12 cellular contexts compared by ENCODE assay signal in the genomic region with DNA sequence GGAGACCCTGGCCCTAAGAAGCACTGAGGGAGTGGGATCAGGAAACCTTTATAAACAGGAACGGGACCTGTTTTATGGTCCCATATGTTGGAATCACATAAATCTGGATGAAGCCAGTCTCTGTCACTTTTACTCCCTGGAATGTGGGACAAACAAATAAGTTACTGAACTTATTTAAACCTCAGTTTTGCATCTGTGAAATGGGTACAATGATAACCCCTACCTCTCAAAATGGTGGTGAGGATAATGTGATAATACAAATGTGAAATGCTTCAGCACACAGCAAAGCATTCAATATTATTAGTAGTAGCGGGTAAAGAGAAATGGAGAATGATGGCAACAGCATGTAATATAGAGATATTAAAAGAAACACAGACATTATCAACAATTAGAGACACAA.
"Had no signal": no experiment of that assay in that cellular context is flagged by ENCODE, and none has a peak within 500 bp of the region (broad histone marks: within the 10 kb centered on the region; RNA-seq: fewer than 3 reads in every experiment).

No MANE protein-coding gene starts in this region.

- H3K27me3 ChIP-seq: breast epithelium, colonic mucosa, gastrocnemius medialis had no signal

- DNase-seq: activated CD4-positive, CD25-positive, alpha-beta regulatory T cell; colonic mucosa; effector CD4-positive, alpha-beta T cell; gastrocnemius medialis; naive B cell; stimulated activated CD4-positive, alpha-beta T cell treated with anti-CD3 and anti-CD28 coated beads, Interleukin-15, amount 100 ng/mL, for 24 hours; stimulated activated CD4-positive, alpha-beta T cell treated with anti-CD3 and anti-CD28 coated beads, Interleukin-4, amount 100 ng/mL, for 24 hours; stimulated activated naive CD8-positive, alpha-beta T cell treated with anti-CD3 and anti-CD28 coated beads, Interleukin-15, amount 100 ng/mL, for 72 hours; T-helper 17 cell had no signal

- H3K27ac ChIP-seq: colonic mucosa, gastrocnemius medialis had no signal

- H3K4me3 ChIP-seq: colonic mucosa, gastrocnemius medialis had no signal

- ATAC-seq: gastrocnemius medialis; stimulated activated naive CD8-positive, alpha-beta T cell treated with anti-CD3 and anti-CD28 coated beads, Interleukin-15, amount 100 ng/mL, for 72 hours; T-helper 17 cell had no signal

- H3K27ac Mint-ChIP-seq: activated naive CD4-positive, alpha-beta T cell treated with anti-CD3 and anti-CD28 coated beads, Interleukin-2, amount 50 U/mL, for 24 hours; mesothelial cell of epicardium; naive B cell; stimulated activated naive CD8-positive, alpha-beta T cell treated with anti-CD3 and anti-CD28 coated beads, Interleukin-15, amount 100 ng/mL, for 72 hours; T-helper 17 cell had no signal

- H3K4me3 Mint-ChIP-seq: activated naive CD4-positive, alpha-beta T cell treated with anti-CD3 and anti-CD28 coated beads, Interleukin-2, amount 50 U/mL, for 24 hours; mesothelial cell of epicardium; naive B cell; stimulated activated naive CD8-positive, alpha-beta T cell treated with anti-CD3 and anti-CD28 coated beads, Interleukin-15, amount 100 ng/mL, for 72 hours; T-helper 17 cell had no signal

- H3K4me1 ChIP-seq: colonic mucosa had no signal

- H3K36me3 Mint-ChIP-seq: activated naive CD4-positive, alpha-beta T cell treated with anti-CD3 and anti-CD28 coated beads, Interleukin-2, amount 50 U/mL, for 24 hours; mesothelial cell of epicardium; naive B cell had no signal

- H3K9me3 Mint-ChIP-seq: activated naive CD4-positive, alpha-beta T cell treated with anti-CD3 and anti-CD28 coated beads, Interleukin-2, amount 50 U/mL, for 24 hours; stimulated activated naive CD8-positive, alpha-beta T cell treated with anti-CD3 and anti-CD28 coated beads, Interleukin-15, amount 100 ng/mL, for 72 hours had no signal

- H3K36me3 ChIP-seq: breast epithelium, colonic mucosa, gastrocnemius medialis had no signal

- H3K4me1 Mint-ChIP-seq: T-helper 17 cell had no signal

- H3K9me3 ChIP-seq: breast epithelium, colonic mucosa, gastrocnemius medialis had no signal
